10 cellular contexts compared by ENCODE assay signal in the genomic region with DNA sequence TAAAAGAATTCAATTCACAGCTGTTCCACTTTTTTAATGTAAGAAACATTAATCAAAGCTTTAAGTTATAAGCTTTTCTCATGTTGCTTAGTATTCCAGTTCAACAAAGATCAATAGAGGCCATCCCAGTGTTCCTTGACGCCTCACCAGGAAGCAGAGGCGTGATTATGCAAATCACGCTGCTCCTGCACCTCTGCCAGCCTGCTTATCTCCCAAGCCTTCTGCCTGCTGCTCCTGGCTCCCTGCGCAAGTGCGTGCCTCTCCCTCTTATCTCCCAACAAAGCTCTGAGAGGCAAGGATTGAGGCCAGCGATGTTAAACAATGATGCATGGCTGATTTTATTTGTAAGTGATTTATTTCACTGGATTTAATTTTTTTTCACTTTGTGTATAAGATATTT. TPM values are rescaled to one million over a fixed set of nuclear protein-coding genes. Genes with fewer than 3 reads are reported as not detected.
DNase-seq lines count a peak whose midpoint lies in the region; ATAC-seq, FAIRE-seq and TF ChIP-seq lines count a peak whose summit lies in the region.
"Had no signal": no experiment of that assay in that cellular context is flagged by ENCODE, and none has a peak within 500 bp of the region (broad histone marks: within the 10 kb centered on the region; RNA-seq: fewer than 3 reads in every experiment).

No MANE protein-coding gene starts in this region.

- no peak overlapping the region for H3K4me2 ChIP-seq in HepG2 (ENCODE audit: low read depth, low read length)
- H3K4me2 ChIP-seq: BLaER1 had no signal

- H3K36me3 ChIP-seq in right lobe of liver (no peaks in the 10 kb centered on the region), HepG2 (replicated peaks in 1 of 2; ENCODE audit: control insufficient read depth in 1 of 2, insufficient read depth in 2 of 2, low read length in 2 of 2) (peaks cover 2 to 4% of the 10 kb centered on the region in 2 experiments; a peak in 3 of 5 replicates), left ventricle myocardium inferior (no peaks in the 10 kb centered on the region), upper lobe of right lung (peaks cover 8% of the 10 kb centered on the region)

- TF ChIP-seq RAD21 in HepG2 (CRISPR knock-in tag; IDR thresholded peaks at IDR 0.05): no peak

- POLR2A ChIA-PET in HepG2 (lab: Yijun Ruan, JAX): no interaction called here

- TF ChIP-seq POLR2A in right lobe of liver (IDR thresholded peaks at IDR 0.05): no peak
- TF ChIP-seq POLR2A in HepG2 (IDR thresholded peaks at IDR 0.05; ENCODE audit: insufficient read depth in 1 of 2, low read depth in 2 of 2, low read length in 2 of 2): no peak

- peak overlapping the region; percentile 4 for H3K27ac Mint-ChIP-seq in T-helper 17 cell
- H3K27ac Mint-ChIP-seq: activated naive CD8-positive, alpha-beta T cell had no signal

- TF ChIP-seq EP300 in HepG2 (IDR thresholded peaks at IDR 0.05; ENCODE audit: low read depth in 2 of 2, low read length in 2 of 2): no peak
- TF ChIP-seq EP300 in HepG2 (CRISPR knock-in tag; IDR thresholded peaks at IDR 0.05; ENCODE audit: borderline replicate concordance): no peak

- H3K4me3 Mint-ChIP-seq in T-helper 17 cell: no peak overlapping the region
- H3K4me3 Mint-ChIP-seq: activated naive CD8-positive, alpha-beta T cell had no signal

- TF ChIP-seq CTCF in right lobe of liver (IDR thresholded peaks at IDR 0.05): no peak
- TF ChIP-seq CTCF in HepG2 (CRISPR knock-in tag; IDR thresholded peaks at IDR 0.05): no peak
- no peak for TF ChIP-seq CTCF in left ventricle myocardium inferior (IDR thresholded peaks at IDR 0.05; ENCODE audit: borderline replicate concordance)
- TF ChIP-seq CTCF in upper lobe of right lung (IDR thresholded peaks at IDR 0.05): no peak
- TF ChIP-seq CTCF in coronary artery (IDR thresholded peaks at IDR 0.05): no peak

- no TSS peak for BruUV-seq in HepG2 (replicated peaks; lab: Mats Ljungman, UMichigan)

- H2AFZ ChIP-seq in HepG2 (ENCODE audit: low read length): no peak overlapping the region

- peaks cover 4% of the 10 kb centered on the region for H3K4me1 Mint-ChIP-seq in T-helper 17 cell

- WGBS in right lobe of liver (ENCODE audit: insufficient coverage, low coverage, low lambda C conversion rate, missing lambda C conversion rate): 23% methylated on average over 6 of the region's 6 CpGs
- 94% methylated on average over 6 of the region's 6 CpGs for WGBS in HepG2 (ENCODE audit: low lambda C conversion rate)

- CTCF ChIA-PET in HepG2 (lab: Yijun Ruan, JAX; ENCODE audit: low intra/inter-chr PET ratio, low total read pairs): no interaction called here

- ATAC-seq in right lobe of liver (peak; percentile 79 to 98 (median 94)), HepG2 (no peak), T-helper 17 cell (no peak), upper lobe of right lung (peak; percentile 64), HG02885 (IDR thresholded peaks at IDR 0.05; ENCODE audit: poor library complexity, unreplicated experiment) (no peak)

- no peaks in the 10 kb centered on the region for H3K79me2 ChIP-seq in HepG2 (ENCODE audit: insufficient read depth, low read length)

- H3K36me3 Mint-ChIP-seq in T-helper 17 cell (ENCODE audit: low read depth): no peaks in the 10 kb centered on the region

- H3K27me3 ChIP-seq in right lobe of liver (no peaks in the 10 kb centered on the region), HepG2 (ENCODE audit: control insufficient read depth in 1 of 2, insufficient read depth in 2 of 2, low read length in 2 of 2) (no peaks in the 10 kb centered on the region), left ventricle myocardium inferior (ENCODE audit: low read depth) (no peaks in the 10 kb centered on the region), upper lobe of right lung (no peaks in the 10 kb centered on the region)
- H3K27me3 ChIP-seq: BLaER1 had no signal

- no peaks in the 10 kb centered on the region for H3K27me3 Mint-ChIP-seq in T-helper 17 cell
- H3K27me3 Mint-ChIP-seq: activated naive CD8-positive, alpha-beta T cell had no signal

- H3K4me1 ChIP-seq in right lobe of liver: peaks cover 0 to 7% (median 0%) of the 10 kb centered on the region in 4 donors
- no peaks in the 10 kb centered on the region for H3K4me1 ChIP-seq in HepG2 (ENCODE audit: insufficient read depth, low read length)
- peaks cover 24% of the 10 kb centered on the region for H3K4me1 ChIP-seq in left ventricle myocardium inferior
- peaks cover 9% of the 10 kb centered on the region for H3K4me1 ChIP-seq in upper lobe of right lung
- H3K4me1 ChIP-seq: BLaER1 had no signal

- H3K9me3 ChIP-seq in right lobe of liver: no peaks in the 10 kb centered on the region
- no peaks in the 10 kb centered on the region for H3K9me3 ChIP-seq in HepG2 (ENCODE audit: low read length)
- no peaks in the 10 kb centered on the region for H3K9me3 ChIP-seq in T-helper 17 cell (ENCODE audit: control insufficient read depth, low read length, poor library complexity, severe bottlenecking)
- H3K9me3 ChIP-seq in left ventricle myocardium inferior (replicated peaks): no peaks in the 10 kb centered on the region
- H3K9me3 ChIP-seq in upper lobe of right lung: no peaks in the 10 kb centered on the region
- H3K9me3 ChIP-seq: BLaER1 had no signal

- DNase-seq in right lobe of liver: peak; percentile 68 to 77 (median 70)
- no peak for DNase-seq in HepG2 (ENCODE audit: low spot score)
- DNase-seq in T-helper 17 cell: no peak
- peak; percentile 58 for DNase-seq in left ventricle myocardium inferior
- no peak for DNase-seq in upper lobe of right lung
- no peak for DNase-seq in GM19240 (ENCODE audit: insufficient read length, low spot score)
- DNase-seq in coronary artery (ENCODE audit: low spot score): no peak

- FAIRE-seq in HepG2 (lab: Jason Lieb, UNC): no peak

- no peak overlapping the region for H3K4me3 ChIP-seq in right lobe of liver
- H3K4me3 ChIP-seq in HepG2 (replicated peaks in 1 of 3; ENCODE audit: insufficient read depth in 1 of 3, low read depth in 2 of 3, low read length in 3 of 3): no peak overlapping the region
- no peak overlapping the region for H3K4me3 ChIP-seq in left ventricle myocardium inferior
- H3K4me3 ChIP-seq in upper lobe of right lung: no peak overlapping the region
- H3K4me3 ChIP-seq in coronary artery: no peak overlapping the region
- H3K4me3 ChIP-seq: BLaER1 had no signal

- H3K27ac ChIP-seq in right lobe of liver (no peak overlapping the region), HepG2 (ENCODE audit: extremely low read length, insufficient read depth, low read length) (no peak overlapping the region), left ventricle myocardium inferior (replicated peaks) (no peak overlapping the region), upper lobe of right lung (no peak overlapping the region), coronary artery (no peak overlapping the region)
- H3K27ac ChIP-seq: BLaER1 had no signal

- H3K9ac ChIP-seq in HepG2 (ENCODE audit: insufficient read depth, low read depth, low read length): no peak overlapping the region
- H3K9ac ChIP-seq: BLaER1 had no signal

- H4K20me1 ChIP-seq in HepG2 (ENCODE audit: insufficient read depth, low read length): no peaks in the 10 kb centered on the region
- H4K20me1 ChIP-seq: BLaER1 had no signal

- intact Hi-C loops in right lobe of liver (cut with DNase I): no loop called here
- intact Hi-C loops in HepG2 (cut with micrococcal nuclease; ENCODE audit: unreplicated experiment): no loop called here
- intact Hi-C loops in left ventricle myocardium inferior (cut with micrococcal nuclease): no loop called here
- intact Hi-C loops in upper lobe of right lung (cut with DNase I): no loop called here

- in situ Hi-C loops in HepG2 (cut with HindIII; ENCODE audit: extremely low pct_ligation_motif_present, low pct_unique_long_range_greater_than_20kb): no loop called here

TF ChIP-seq in HepG2, 621 proteins besides CTCF, POLR2A, EP300 and RAD21 (continues in another document):
- TF ChIP-seq GZF1 (CRISPR knock-in tag; IDR thresholded peaks at IDR 0.05) (no peak), MTF1 (CRISPR knock-in tag; IDR thresholded peaks at IDR 0.05) (no peak), ZNF777 (CRISPR knock-in tag; IDR thresholded peaks at IDR 0.05) (no peak)
- TF ChIP-seq, protein P1, sequence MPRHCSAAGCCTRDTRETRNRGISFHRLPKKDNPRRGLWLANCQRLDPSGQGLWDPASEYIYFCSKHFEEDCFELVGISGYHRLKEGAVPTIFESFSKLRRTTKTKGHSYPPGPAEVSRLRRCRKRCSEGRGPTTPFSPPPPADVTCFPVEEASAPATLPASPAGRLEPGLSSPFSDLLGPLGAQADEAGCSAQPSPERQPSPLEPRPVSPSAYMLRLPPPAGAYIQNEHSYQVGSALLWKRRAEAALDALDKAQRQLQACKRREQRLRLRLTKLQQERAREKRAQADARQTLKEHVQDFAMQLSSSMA (CRISPR knock-in tag; IDR thresholded peaks at IDR 0.05): no peak

RNA-seq across cellular contexts. Expression of a gene that starts 42.8 kb away (rescaled TPM):
- total RNA-seq in right lobe of liver (not detected), HepG2 (2016; rRNA removed; fragmentation: Illumina TruSeq; extraction: Trizol) (not detected in 2 replicates), T-helper 17 cell (not detected), left ventricle myocardium inferior (not detected), upper lobe of right lung (not detected)
- total RNA-seq in HepG2 (2016; cell fraction: cytosol; rRNA removed; fragmentation: Illumina TruSeq; extraction: Trizol; ENCODE audit: low read depth): not detected in 2 replicates
- total RNA-seq in HepG2 (2016; cell fraction: insoluble cytoplasmic fraction; rRNA removed; fragmentation: Illumina TruSeq; extraction: Trizol): not detected in 2 replicates
- total RNA-seq in HepG2 (2016; cell fraction: membrane; rRNA removed; fragmentation: Illumina TruSeq; extraction: Trizol): not detected in 2 replicates
- not detected in 2 replicates for total RNA-seq in HepG2 (2016; cell fraction: nucleus; rRNA removed; fragmentation: Illumina TruSeq; extraction: Trizol)
- not detected in 2 replicates for polyA plus RNA-seq in HepG2 (2011; rRNA removed)
- polyA plus RNA-seq in HepG2 (2011; cell fraction: cytosol; rRNA removed): not detected in 2 replicates
- not detected in 2 replicates for polyA plus RNA-seq in HepG2 (2011; cell fraction: nucleus; rRNA removed)
- polyA plus RNA-seq in HepG2 (2012): not detected in 2 replicates
- not detected in 2 replicates for polyA plus RNA-seq in HepG2 (2016; cell fraction: cytosol; fragmentation: Illumina TruSeq; extraction: Trizol; ENCODE audit: low read depth)
- polyA plus RNA-seq in HepG2 (2016; cell fraction: insoluble cytoplasmic fraction; fragmentation: Illumina TruSeq; extraction: Trizol; ENCODE audit: low read depth): not detected in 2 replicates
- polyA plus RNA-seq in HepG2 (2016; cell fraction: membrane; fragmentation: Illumina TruSeq; extraction: Trizol; ENCODE audit: low read depth): not detected in 2 replicates
- polyA plus RNA-seq in HepG2 (2016; cell fraction: nucleus; fragmentation: Illumina TruSeq; extraction: Trizol; ENCODE audit: insufficient read depth, low read depth): not detected in 2 replicates
- polyA minus RNA-seq in HepG2 (2011; rRNA and poly(A)+ RNA removed; ENCODE audit: low replicate concordance): not detected in 2 replicates
- not detected in 2 replicates for polyA minus RNA-seq in HepG2 (2011; cell fraction: cytosol; rRNA and poly(A)+ RNA removed)
- not detected in 2 replicates for polyA minus RNA-seq in HepG2 (2011; cell fraction: nucleus; rRNA and poly(A)+ RNA removed)

Comparison
In these comparisons a context has a peak if more than half of its experiments do, and no peak if none do; other contexts are left out.
1. ATAC-seq: peak in right lobe of liver (4 of 4) and upper lobe of right lung (single experiment); none in HepG2 (single experiment), T-helper 17 cell (single experiment) and HG02885 (single experiment).
2. DNase-seq: peak in right lobe of liver (3 of 3) and left ventricle myocardium inferior (single experiment); none in HepG2 (single experiment), T-helper 17 cell (0 of 3), upper lobe of right lung (single experiment), GM19240 (single experiment) and coronary artery (single experiment).